In genomic region chr17:75289832-75290337, GRCh38 we compare ENCODE assay signal across 1 cellular context.
TF ChIP-seq lines count a peak whose summit lies in the region.

No MANE protein-coding gene starts in this region.

TF ChIP-seq in A549, 52 proteins besides CTCF, POLR2A, EP300 and RAD21 (continued from another document):
- TF ChIP-seq E2F6 (IDR thresholded peaks at IDR 0.05; ENCODE audit: borderline replicate concordance, low read depth) (peak; percentile 16; the same call in 1 of the 2 replicates), FOSL2 (IDR thresholded peaks at IDR 0.05) (peak; percentile 51; the same call in 1 of the 2 replicates), FOSL2 (CRISPR knock-in tag; IDR thresholded peaks at IDR 0.05) (peak; percentile 89), GATA3 (IDR thresholded peaks at IDR 0.05; ENCODE audit: borderline replicate concordance) (no peak), REST (IDR thresholded peaks at IDR 0.05) (no peak), JUNB (IDR thresholded peaks at IDR 0.05) (no peak), NPAS2 (CRISPR knock-in tag; IDR thresholded peaks at IDR 0.05; ENCODE audit: borderline replicate concordance) (no peak), ZNF302 (CRISPR knock-in tag; IDR thresholded peaks at IDR 0.05) (no peak), CBX8 (IDR thresholded peaks at IDR 0.05) (no peak), MAX (IDR thresholded peaks at IDR 0.05) (no peak), CHD2 (IDR thresholded peaks at IDR 0.05; ENCODE audit: low read length, partially characterized antibody) (no peak), FOSB (CRISPR knock-in tag; IDR thresholded peaks at IDR 0.05) (no peak), KDM5A (IDR thresholded peaks at IDR 0.05) (0 out of 2 replicates have a peak, but pooled peaks have one; percentile 44), SMC3 (IDR thresholded peaks at IDR 0.05) (peak; percentile 13; the same call in 1 of the 3 replicates), CEBPB (IDR thresholded peaks at IDR 0.05) (peak in 1 of 2 experiments; percentile 51; a peak in 1 of 4 replicates), RNF2 (IDR thresholded peaks at IDR 0.05; ENCODE audit: borderline replicate concordance, low read depth) (no peak), ATOH8 (CRISPR knock-in tag; IDR thresholded peaks at IDR 0.05; ENCODE audit: low read depth) (no peak), MAFK (IDR thresholded peaks at IDR 0.05; ENCODE audit: partially characterized antibody) (no peak), RARB (CRISPR knock-in tag; IDR thresholded peaks at IDR 0.05) (no peak), CHD4 (IDR thresholded peaks at IDR 0.05; ENCODE audit: borderline replicate concordance) (no peak), TP53 (CRISPR knock-in tag; IDR thresholded peaks at IDR 0.05) (no peak), ZFP36 (IDR thresholded peaks at IDR 0.05; ENCODE audit: borderline replicate concordance, partially characterized antibody) (no peak), BCL3 (IDR thresholded peaks at IDR 0.05) (0 out of 3 replicates have a peak, but pooled peaks have one; percentile 12), SREBF2 (IDR thresholded peaks at IDR 0.05) (no peak), EHMT2 (IDR thresholded peaks at IDR 0.05; ENCODE audit: low read depth) (no peak), ZC3H11A (IDR thresholded peaks at IDR 0.05) (no peak), HMGXB4 (CRISPR knock-in tag; IDR thresholded peaks at IDR 0.05; ENCODE audit: borderline replicate concordance) (no peak), CBX2 (IDR thresholded peaks at IDR 0.05; ENCODE audit: borderline replicate concordance, low read depth) (no peak)
TF ChIP-seq in A549: peak in this region for 10.
